ENCODE assay signal across 1 cellular context in the genomic region with DNA sequence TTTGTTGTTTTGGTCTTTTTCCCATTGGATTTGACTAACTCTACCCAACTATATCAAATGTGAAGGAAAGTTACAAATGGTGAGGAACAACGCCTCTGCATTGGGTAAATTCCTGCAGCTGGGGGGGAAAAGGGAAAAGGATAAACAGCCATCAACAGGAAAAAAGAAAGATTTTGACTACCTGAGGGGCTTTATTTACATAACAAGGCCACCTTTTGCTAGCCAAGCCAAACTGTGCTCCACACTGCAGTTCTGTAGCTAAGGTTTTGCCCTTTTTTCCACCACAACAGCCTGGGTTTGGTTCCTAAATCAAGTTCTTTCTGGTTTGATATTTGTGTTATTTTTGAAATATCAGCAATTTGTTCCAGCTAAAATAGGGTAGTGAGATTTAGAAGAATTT.
TF ChIP-seq lines count a peak whose summit lies in the region.

No MANE protein-coding gene starts in this region.

TF ChIP-seq in GM12878, 131 proteins besides CTCF, POLR2A, EP300 and RAD21 (continued from another document):
- TF ChIP-seq BRCA1 (IDR thresholded peaks at IDR 0.05; ENCODE audit: low read depth, low read length), result no peak
- no peak for TF ChIP-seq SIN3A (IDR thresholded peaks at IDR 0.05; ENCODE audit: low read depth, low read length)
- no peak for TF ChIP-seq RFX5 (IDR thresholded peaks at IDR 0.05; ENCODE audit: low read depth, low read length)
- no peak for TF ChIP-seq IKZF2 (IDR thresholded peaks at IDR 0.05)
